15 cellular contexts compared by ENCODE assay signal in genomic region chr4:38654273-38654672, GRCh38. TPM values are rescaled to one million over a fixed set of nuclear protein-coding genes. Genes with fewer than 3 reads are reported as not detected.
DNase-seq lines count a peak whose midpoint lies in the region; ATAC-seq and TF ChIP-seq lines count a peak whose summit lies in the region.
"Had no signal": no experiment of that assay in that cellular context is flagged by ENCODE, and none has a peak within 500 bp of the region (broad histone marks: within the 10 kb centered on the region; RNA-seq: fewer than 3 reads in every experiment).

No MANE protein-coding gene starts in this region.

- H3K4me1 Mint-ChIP-seq in activated CD4-positive, alpha-beta T cell treated with anti-CD3 and anti-CD28 coated beads for 36 hours = peaks cover 47% of the 10 kb centered on the region
- H3K4me1 Mint-ChIP-seq in IgD-negative memory B cell = peaks cover 18 to 40% (median 24%) of the 10 kb centered on the region in 3 donors
- H3K4me1 Mint-ChIP-seq in naive thymus-derived CD4-positive, alpha-beta T cell = peaks cover 37 to 70% (median 65%) of the 10 kb centered on the region in 7 donors
- H3K4me1 Mint-ChIP-seq in type B pancreatic cell (ENCODE audit: unreplicated experiment) = peaks cover 9% of the 10 kb centered on the region

- peaks cover 24 to 43% of the 10 kb centered on the region in 2 donors for H3K4me1 ChIP-seq in naive thymus-derived CD4-positive, alpha-beta T cell (ENCODE audit: control insufficient read depth in 2 of 2, insufficient read depth in 2 of 2, low read length in 2 of 2)
- H3K4me1 ChIP-seq: A549, Caco-2, right atrium auricular region had no signal

- H3K9me3 Mint-ChIP-seq in activated CD4-positive, alpha-beta T cell treated with anti-CD3 and anti-CD28 coated beads for 36 hours (ENCODE audit: low read depth) = no peaks in the 10 kb centered on the region
- no peaks in the 10 kb centered on the region for H3K9me3 Mint-ChIP-seq in IgD-negative memory B cell
- no peaks in the 10 kb centered on the region for H3K9me3 Mint-ChIP-seq in activated naive CD4-positive, alpha-beta T cell treated with anti-CD3 and anti-CD28 coated beads, Interleukin-2, amount 50 U/mL, for 72 hours
- peaks cover 0 to 1% (median 0%) of the 10 kb centered on the region in 11 donors for H3K9me3 Mint-ChIP-seq in naive thymus-derived CD4-positive, alpha-beta T cell
- H3K9me3 Mint-ChIP-seq in type B pancreatic cell = no peaks in the 10 kb centered on the region

- H3K27ac Mint-ChIP-seq in activated CD4-positive, alpha-beta T cell treated with anti-CD3 and anti-CD28 coated beads for 36 hours = peak overlapping the region; percentile 15
- peak overlapping the region; percentile 58 to 97 (median 96) for H3K27ac Mint-ChIP-seq in IgD-negative memory B cell
- H3K27ac Mint-ChIP-seq in activated naive CD4-positive, alpha-beta T cell treated with anti-CD3 and anti-CD28 coated beads, Interleukin-2, amount 50 U/mL, for 72 hours = peak overlapping the region; percentile 7 to 61
- peak overlapping the region; percentile 80 to 100 (median 99) for H3K27ac Mint-ChIP-seq in naive thymus-derived CD4-positive, alpha-beta T cell
- H3K27ac Mint-ChIP-seq in type B pancreatic cell = no peak overlapping the region

- no peaks in the 10 kb centered on the region for H3K27me3 ChIP-seq in naive thymus-derived CD4-positive, alpha-beta T cell (ENCODE audit: control insufficient read depth in 2 of 2, insufficient read depth in 2 of 2, low read length in 2 of 2)
- no peaks in the 10 kb centered on the region for H3K27me3 ChIP-seq in WERI-Rb-1 (ENCODE audit: insufficient read depth, low read depth, severe bottlenecking)
- H3K27me3 ChIP-seq: brain microvascular endothelial cell, right atrium auricular region had no signal

- TF ChIP-seq CTCF in WERI-Rb-1 (IDR thresholded peaks at IDR 0.05; ENCODE audit: low read depth, low read length) = no peak
- TF ChIP-seq CTCF in type B pancreatic cell (conservative IDR thresholded peaks at IDR 0.05) = no peak

- H3K4me3 ChIP-seq in naive thymus-derived CD4-positive, alpha-beta T cell (ENCODE audit: low read length) = peak overlapping the region; percentile 45
- no peak overlapping the region for H3K4me3 ChIP-seq in WERI-Rb-1 (ENCODE audit: low read depth, low read length)
- H3K4me3 ChIP-seq: A549, right atrium auricular region had no signal

- H3K27ac ChIP-seq in naive thymus-derived CD4-positive, alpha-beta T cell (ENCODE audit: low read depth, low read length) = peak overlapping the region; percentile 92
- H3K27ac ChIP-seq in WERI-Rb-1 = no peak overlapping the region
- H3K27ac ChIP-seq: A549, brain microvascular endothelial cell, right atrium auricular region had no signal

- H3K9me3 ChIP-seq in naive thymus-derived CD4-positive, alpha-beta T cell (ENCODE audit: control insufficient read depth in 2 of 3, low read length in 3 of 3) = no peaks in the 10 kb centered on the region
- no peaks in the 10 kb centered on the region for H3K9me3 ChIP-seq in WERI-Rb-1 (ENCODE audit: severe bottlenecking)
- H3K9me3 ChIP-seq: A549, Caco-2, right atrium auricular region had no signal

- no peaks in the 10 kb centered on the region for H3K36me3 ChIP-seq in naive thymus-derived CD4-positive, alpha-beta T cell (ENCODE audit: control insufficient read depth in 2 of 3, insufficient read depth in 3 of 3, low read length in 3 of 3)
- no peaks in the 10 kb centered on the region for H3K36me3 ChIP-seq in WERI-Rb-1
- H3K36me3 ChIP-seq: brain microvascular endothelial cell, right atrium auricular region had no signal

- H3K4me3 Mint-ChIP-seq in activated CD4-positive, alpha-beta T cell treated with anti-CD3 and anti-CD28 coated beads for 36 hours = peak overlapping the region; percentile 25
- H3K4me3 Mint-ChIP-seq in IgD-negative memory B cell = peak overlapping the region; percentile 49 to 91 (median 77)
- H3K4me3 Mint-ChIP-seq in naive thymus-derived CD4-positive, alpha-beta T cell = peak overlapping the region; percentile 64 to 94 (median 82)
- H3K4me3 Mint-ChIP-seq in type B pancreatic cell = no peak overlapping the region

- peak; percentile 31 for ATAC-seq in activated CD4-positive, alpha-beta T cell treated with anti-CD3 and anti-CD28 coated beads for 36 hours
- ATAC-seq in activated naive CD4-positive, alpha-beta T cell treated with anti-CD3 and anti-CD28 coated beads, Interleukin-2, amount 50 U/mL, for 72 hours = peak; percentile 15 to 33
- peak; percentile 86 for ATAC-seq in naive thymus-derived CD4-positive, alpha-beta T cell
- no peak for ATAC-seq in GM21423 (IDR thresholded peaks at IDR 0.05; ENCODE audit: unreplicated experiment)
- ATAC-seq: A549, left lobe of liver had no signal

- POLR2A ChIA-PET in activated CD4-positive, alpha-beta T cell treated with anti-CD3 and anti-CD28 coated beads for 36 hours (lab: Charles Lee) = interaction anchor here (0.6 kb wide), 1 partner anchor 564 kb away, joined by 3 read pairs; no protein-coding TSS in a partner anchor
- POLR2A ChIA-PET in naive thymus-derived CD4-positive, alpha-beta T cell (lab: Charles Lee) = interaction anchor here (0.6 to 4.1 kb wide), 24 partner anchors 9 to 344 kb away, joined by 3 to 83 read pairs (median 6); partner anchors contain the start of gene KLF3

- CTCF ChIA-PET in activated CD4-positive, alpha-beta T cell treated with anti-CD3 and anti-CD28 coated beads for 36 hours (lab: Charles Lee) = interaction anchor here (0.6 to 2.6 kb wide), 3 partner anchors 21 to 470 kb away, joined by 3 to 11 read pairs (median 3); no protein-coding TSS in a partner anchor
- CTCF ChIA-PET in naive thymus-derived CD4-positive, alpha-beta T cell (lab: Charles Lee) = interaction anchor here (0.7 to 1.6 kb wide), 8 partner anchors 9 to 474 kb away, joined by 3 to 8 read pairs (median 5); no protein-coding TSS in a partner anchor

- no peaks in the 10 kb centered on the region for H3K36me3 Mint-ChIP-seq in activated CD4-positive, alpha-beta T cell treated with anti-CD3 and anti-CD28 coated beads for 36 hours (ENCODE audit: low read depth)
- peaks cover 2% of the 10 kb centered on the region for H3K36me3 Mint-ChIP-seq in IgD-negative memory B cell
- peaks cover 0 to 6% of the 10 kb centered on the region in 2 donors for H3K36me3 Mint-ChIP-seq in activated naive CD4-positive, alpha-beta T cell treated with anti-CD3 and anti-CD28 coated beads, Interleukin-2, amount 50 U/mL, for 72 hours
- H3K36me3 Mint-ChIP-seq in naive thymus-derived CD4-positive, alpha-beta T cell = peaks cover 0 to 7% (median 0%) of the 10 kb centered on the region in 5 donors
- H3K36me3 Mint-ChIP-seq in type B pancreatic cell = peaks cover 2% of the 10 kb centered on the region

- DNase-seq in activated CD4-positive, alpha-beta T cell treated with anti-CD3 and anti-CD28 coated beads for 36 hours = no peak
- DNase-seq in activated CD4-positive, alpha-beta T cell treated with anti-CD3 and anti-CD28 coated beads for 1 hour = no peak
- DNase-seq in activated naive CD4-positive, alpha-beta T cell treated with anti-CD3 and anti-CD28 coated beads, Interleukin-2, amount 50 U/mL, for 72 hours (ENCODE audit: low spot score in 2 of 2) = no peak
- DNase-seq in naive thymus-derived CD4-positive, alpha-beta T cell = peak in 7 of 9 donors; percentile 67 to 88 (median 79)
- DNase-seq in WERI-Rb-1 (no peak), type B pancreatic cell (ENCODE audit: extremely low spot score, unreplicated experiment) (no peak)
- DNase-seq: brain microvascular endothelial cell; Caco-2; NCI-H2029; stimulated activated CD4-positive, alpha-beta T cell treated with anti-CD3 and anti-CD28 coated beads, Interleukin-2, amount 100 ng/mL, for 48 hours had no signal

- intact Hi-C loops in activated CD4-positive, alpha-beta T cell treated with anti-CD3 and anti-CD28 coated beads for 36 hours (cut with DNase I, micrococcal nuclease) = no loop called here
- intact Hi-C loops in naive thymus-derived CD4-positive, alpha-beta T cell (cut with micrococcal nuclease) = loop anchor here (1.0 to 5.0 kb wide), 5 partner anchors 9 to 145 kb away; no protein-coding TSS in a partner anchor

- no peaks in the 10 kb centered on the region for H3K27me3 Mint-ChIP-seq in activated CD4-positive, alpha-beta T cell treated with anti-CD3 and anti-CD28 coated beads for 36 hours
- H3K27me3 Mint-ChIP-seq in IgD-negative memory B cell (peaks cover 6% of the 10 kb centered on the region), type B pancreatic cell (no peaks in the 10 kb centered on the region)
- peaks cover 0 to 46% (median 0%) of the 10 kb centered on the region in 5 donors for H3K27me3 Mint-ChIP-seq in naive thymus-derived CD4-positive, alpha-beta T cell

RNA-seq across cellular contexts. Expression of gene KLF3, which starts 9.7 kb away (rescaled TPM):
- total RNA-seq in activated CD4-positive, alpha-beta T cell treated with anti-CD3 and anti-CD28 coated beads for 36 hours = 1 to 10 TPM; 6.1 to 6.2 TPM
- 25.1 TPM for polyA plus RNA-seq in IgD-negative memory B cell
- 10 to 100 TPM in 1 of 2 donors, 1 to 10 TPM in 1; 6.9 to 10.1 TPM for total RNA-seq in activated naive CD4-positive, alpha-beta T cell treated with anti-CD3 and anti-CD28 coated beads, Interleukin-2, amount 50 U/mL, for 72 hours
- total RNA-seq in naive thymus-derived CD4-positive, alpha-beta T cell = 100 to 1,000 TPM in 4 of 5 experiments, 10 to 100 TPM in 1; 21.0 to 142 (median 132) TPM
- 10 to 100 TPM; 68.7 to 84.7 TPM for polyA plus RNA-seq in naive thymus-derived CD4-positive, alpha-beta T cell
- 62.0 and 106 TPM in 2 replicates for total RNA-seq in type B pancreatic cell (ENCODE audit: low replicate concordance)

Comparison
In these comparisons a context has a peak if more than half of its experiments do, and no peak if none do; other contexts are left out.
1. DNase-seq: peak in naive thymus-derived CD4-positive, alpha-beta T cell (7 of 9); none in activated CD4-positive, alpha-beta T cell treated with anti-CD3 and anti-CD28 coated beads for 36 hours (single experiment), activated CD4-positive, alpha-beta T cell treated with anti-CD3 and anti-CD28 coated beads for 1 hour (single experiment), activated naive CD4-positive, alpha-beta T cell treated with anti-CD3 and anti-CD28 coated beads, Interleukin-2, amount 50 U/mL, for 72 hours (0 of 2), WERI-Rb-1 (single experiment) and type B pancreatic cell (single experiment).
2. intact Hi-C loops: an anchor here in naive thymus-derived CD4-positive, alpha-beta T cell (1.0 to 5.0 kb wide); none called in activated CD4-positive, alpha-beta T cell treated with anti-CD3 and anti-CD28 coated beads for 36 hours.